Comparison of ENCODE assay signal across 2 cellular contexts in the genomic region with DNA sequence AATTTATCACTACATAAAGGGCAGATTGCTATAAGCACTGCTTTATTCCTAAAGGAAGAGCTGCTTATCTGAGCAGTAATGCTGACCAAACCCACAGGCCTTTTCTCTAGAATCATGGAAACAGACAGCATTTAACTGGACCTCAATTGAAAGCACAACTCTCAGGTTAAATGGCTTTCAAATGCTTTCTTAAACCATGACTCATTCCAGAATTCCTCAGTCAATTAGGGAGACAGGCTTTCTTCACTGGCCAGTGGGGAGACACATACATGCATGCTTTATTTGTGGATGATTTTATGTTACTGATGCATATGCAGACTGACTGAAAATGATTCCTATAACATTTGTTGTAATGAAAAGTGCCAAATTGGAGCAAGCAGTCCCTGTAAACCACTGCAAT.
TF ChIP-seq lines count a peak whose summit lies in the region.

No MANE protein-coding gene starts in this region.

TF ChIP-seq in GM23338, 12 proteins besides CTCF, POLR2A, EP300 and RAD21 (continued from another document and continues in another):
- TF ChIP-seq, protein P1, sequence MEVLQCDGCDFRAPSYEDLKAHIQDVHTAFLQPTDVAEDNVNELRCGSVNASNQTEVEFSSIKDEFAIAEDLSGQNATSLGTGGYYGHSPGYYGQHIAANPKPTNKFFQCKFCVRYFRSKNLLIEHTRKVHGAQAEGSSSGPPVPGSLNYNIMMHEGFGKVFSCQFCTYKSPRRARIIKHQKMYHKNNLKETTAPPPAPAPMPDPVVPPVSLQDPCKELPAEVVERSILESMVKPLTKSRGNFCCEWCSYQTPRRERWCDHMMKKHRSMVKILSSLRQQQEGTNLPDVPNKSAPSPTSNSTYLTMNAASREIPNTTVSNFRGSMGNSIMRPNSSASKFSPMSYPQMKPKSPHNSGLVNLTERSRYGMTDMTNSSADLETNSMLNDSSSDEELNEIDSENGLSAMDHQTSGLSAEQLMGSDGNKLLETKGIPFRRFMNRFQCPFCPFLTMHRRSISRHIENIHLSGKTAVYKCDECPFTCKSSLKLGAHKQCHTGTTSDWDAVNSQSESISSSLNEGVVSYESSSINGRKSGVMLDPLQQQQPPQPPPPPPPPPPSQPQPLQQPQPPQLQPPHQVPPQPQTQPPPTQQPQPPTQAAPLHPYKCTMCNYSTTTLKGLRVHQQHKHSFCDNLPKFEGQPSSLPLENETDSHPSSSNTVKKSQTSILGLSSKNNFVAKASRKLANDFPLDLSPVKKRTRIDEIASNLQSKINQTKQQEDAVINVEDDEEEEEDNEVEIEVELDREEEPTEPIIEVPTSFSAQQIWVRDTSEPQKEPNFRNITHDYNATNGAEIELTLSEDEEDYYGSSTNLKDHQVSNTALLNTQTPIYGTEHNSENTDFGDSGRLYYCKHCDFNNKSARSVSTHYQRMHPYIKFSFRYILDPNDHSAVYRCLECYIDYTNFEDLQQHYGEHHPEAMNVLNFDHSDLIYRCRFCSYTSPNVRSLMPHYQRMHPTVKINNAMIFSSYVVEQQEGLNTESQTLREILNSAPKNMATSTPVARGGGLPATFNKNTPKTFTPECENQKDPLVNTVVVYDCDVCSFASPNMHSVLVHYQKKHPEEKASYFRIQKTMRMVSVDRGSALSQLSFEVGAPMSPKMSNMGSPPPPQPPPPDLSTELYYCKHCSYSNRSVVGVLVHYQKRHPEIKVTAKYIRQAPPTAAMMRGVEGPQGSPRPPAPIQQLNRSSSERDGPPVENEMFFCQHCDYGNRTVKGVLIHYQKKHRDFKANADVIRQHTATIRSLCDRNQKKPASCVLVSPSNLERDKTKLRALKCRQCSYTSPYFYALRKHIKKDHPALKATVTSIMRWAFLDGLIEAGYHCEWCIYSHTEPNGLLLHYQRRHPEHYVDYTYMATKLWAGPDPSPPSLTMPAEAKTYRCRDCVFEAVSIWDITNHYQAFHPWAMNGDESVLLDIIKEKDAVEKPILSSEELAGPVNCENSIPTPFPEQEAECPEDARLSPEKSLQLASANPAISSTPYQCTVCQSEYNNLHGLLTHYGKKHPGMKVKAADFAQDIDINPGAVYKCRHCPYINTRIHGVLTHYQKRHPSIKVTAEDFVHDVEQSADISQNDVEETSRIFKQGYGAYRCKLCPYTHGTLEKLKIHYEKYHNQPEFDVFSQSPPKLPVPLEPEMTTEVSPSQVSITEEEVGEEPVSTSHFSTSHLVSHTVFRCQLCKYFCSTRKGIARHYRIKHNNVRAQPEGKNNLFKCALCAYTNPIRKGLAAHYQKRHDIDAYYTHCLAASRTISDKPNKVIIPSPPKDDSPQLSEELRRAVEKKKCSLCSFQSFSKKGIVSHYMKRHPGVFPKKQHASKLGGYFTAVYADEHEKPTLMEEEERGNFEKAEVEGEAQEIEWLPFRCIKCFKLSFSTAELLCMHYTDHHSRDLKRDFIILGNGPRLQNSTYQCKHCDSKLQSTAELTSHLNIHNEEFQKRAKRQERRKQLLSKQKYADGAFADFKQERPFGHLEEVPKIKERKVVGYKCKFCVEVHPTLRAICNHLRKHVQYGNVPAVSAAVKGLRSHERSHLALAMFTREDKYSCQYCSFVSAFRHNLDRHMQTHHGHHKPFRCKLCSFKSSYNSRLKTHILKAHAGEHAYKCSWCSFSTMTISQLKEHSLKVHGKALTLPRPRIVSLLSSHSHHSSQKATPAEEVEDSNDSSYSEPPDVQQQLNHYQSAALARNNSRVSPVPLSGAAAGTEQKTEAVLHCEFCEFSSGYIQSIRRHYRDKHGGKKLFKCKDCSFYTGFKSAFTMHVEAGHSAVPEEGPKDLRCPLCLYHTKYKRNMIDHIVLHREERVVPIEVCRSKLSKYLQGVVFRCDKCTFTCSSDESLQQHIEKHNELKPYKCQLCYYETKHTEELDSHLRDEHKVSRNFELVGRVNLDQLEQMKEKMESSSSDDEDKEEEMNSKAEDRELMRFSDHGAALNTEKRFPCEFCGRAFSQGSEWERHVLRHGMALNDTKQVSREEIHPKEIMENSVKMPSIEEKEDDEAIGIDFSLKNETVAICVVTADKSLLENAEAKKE (CRISPR knock-in tag; IDR thresholded peaks at IDR 0.05): no peak
- TF ChIP-seq, protein P2, sequence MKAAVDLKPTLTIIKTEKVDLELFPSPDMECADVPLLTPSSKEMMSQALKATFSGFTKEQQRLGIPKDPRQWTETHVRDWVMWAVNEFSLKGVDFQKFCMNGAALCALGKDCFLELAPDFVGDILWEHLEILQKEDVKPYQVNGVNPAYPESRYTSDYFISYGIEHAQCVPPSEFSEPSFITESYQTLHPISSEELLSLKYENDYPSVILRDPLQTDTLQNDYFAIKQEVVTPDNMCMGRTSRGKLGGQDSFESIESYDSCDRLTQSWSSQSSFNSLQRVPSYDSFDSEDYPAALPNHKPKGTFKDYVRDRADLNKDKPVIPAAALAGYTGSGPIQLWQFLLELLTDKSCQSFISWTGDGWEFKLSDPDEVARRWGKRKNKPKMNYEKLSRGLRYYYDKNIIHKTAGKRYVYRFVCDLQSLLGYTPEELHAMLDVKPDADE (IDR thresholded peaks at IDR 0.05): no peak
- TF ChIP-seq POLR2AphosphoS5 (IDR thresholded peaks at IDR 0.05; ENCODE audit: low read depth) (no peak), ZNF114 (CRISPR knock-in tag; IDR thresholded peaks at IDR 0.05) (no peak), EZH2phosphoT487 (IDR thresholded peaks at IDR 0.05; ENCODE audit: unreplicated experiment) (no peak), EZH2 (IDR thresholded peaks at IDR 0.05; ENCODE audit: low read depth, unreplicated experiment) (no peak), CREB1 (CRISPR knock-in tag; IDR thresholded peaks at IDR 0.05; ENCODE audit: low read depth) (no peak), JUNB (IDR thresholded peaks at IDR 0.05; ENCODE audit: unreplicated experiment) (no peak), STAT1 (IDR thresholded peaks at IDR 0.05; ENCODE audit: unreplicated experiment) (no peak)
- TF ChIP-seq, protein P3, sequence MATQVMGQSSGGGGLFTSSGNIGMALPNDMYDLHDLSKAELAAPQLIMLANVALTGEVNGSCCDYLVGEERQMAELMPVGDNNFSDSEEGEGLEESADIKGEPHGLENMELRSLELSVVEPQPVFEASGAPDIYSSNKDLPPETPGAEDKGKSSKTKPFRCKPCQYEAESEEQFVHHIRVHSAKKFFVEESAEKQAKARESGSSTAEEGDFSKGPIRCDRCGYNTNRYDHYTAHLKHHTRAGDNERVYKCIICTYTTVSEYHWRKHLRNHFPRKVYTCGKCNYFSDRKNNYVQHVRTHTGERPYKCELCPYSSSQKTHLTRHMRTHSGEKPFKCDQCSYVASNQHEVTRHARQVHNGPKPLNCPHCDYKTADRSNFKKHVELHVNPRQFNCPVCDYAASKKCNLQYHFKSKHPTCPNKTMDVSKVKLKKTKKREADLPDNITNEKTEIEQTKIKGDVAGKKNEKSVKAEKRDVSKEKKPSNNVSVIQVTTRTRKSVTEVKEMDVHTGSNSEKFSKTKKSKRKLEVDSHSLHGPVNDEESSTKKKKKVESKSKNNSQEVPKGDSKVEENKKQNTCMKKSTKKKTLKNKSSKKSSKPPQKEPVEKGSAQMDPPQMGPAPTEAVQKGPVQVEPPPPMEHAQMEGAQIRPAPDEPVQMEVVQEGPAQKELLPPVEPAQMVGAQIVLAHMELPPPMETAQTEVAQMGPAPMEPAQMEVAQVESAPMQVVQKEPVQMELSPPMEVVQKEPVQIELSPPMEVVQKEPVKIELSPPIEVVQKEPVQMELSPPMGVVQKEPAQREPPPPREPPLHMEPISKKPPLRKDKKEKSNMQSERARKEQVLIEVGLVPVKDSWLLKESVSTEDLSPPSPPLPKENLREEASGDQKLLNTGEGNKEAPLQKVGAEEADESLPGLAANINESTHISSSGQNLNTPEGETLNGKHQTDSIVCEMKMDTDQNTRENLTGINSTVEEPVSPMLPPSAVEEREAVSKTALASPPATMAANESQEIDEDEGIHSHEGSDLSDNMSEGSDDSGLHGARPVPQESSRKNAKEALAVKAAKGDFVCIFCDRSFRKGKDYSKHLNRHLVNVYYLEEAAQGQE (IDR thresholded peaks at IDR 0.05; ENCODE audit: unreplicated experiment): no peak

TF ChIP-seq in neural cell, 6 proteins besides CTCF, POLR2A, EP300 and RAD21:
- TF ChIP-seq, protein P3 (IDR thresholded peaks at IDR 0.05; ENCODE audit: borderline replicate concordance): peak; percentile 55
- TF ChIP-seq TAF1 (IDR thresholded peaks at IDR 0.05; ENCODE audit: low read depth) (no peak), POLR2AphosphoS5 (IDR thresholded peaks at IDR 0.05) (peak; percentile 44)
TF ChIP-seq in neural cell: peak in this region for 2.
